In genomic region chr5:177403826-177404640, GRCh38 we compare ENCODE assay signal across 2 cellular contexts.
TF ChIP-seq lines count a peak whose summit lies in the region.

No MANE protein-coding gene starts in this region.

TF ChIP-seq in A549, 52 proteins besides CTCF, POLR2A, EP300 and RAD21 (continued from another document):
- 0 out of 2 replicates have a peak, but pooled peaks have one; percentile 8 for TF ChIP-seq HMGXB4 (CRISPR knock-in tag; IDR thresholded peaks at IDR 0.05; ENCODE audit: borderline replicate concordance)
- peak in 1 of 2 experiments; percentile 45; a peak in 2 of 5 replicates for TF ChIP-seq JUN (IDR thresholded peaks at IDR 0.05)
- TF ChIP-seq RFX5 (IDR thresholded peaks at IDR 0.05) = no peak
- TF ChIP-seq KDM1A (IDR thresholded peaks at IDR 0.05; ENCODE audit: low read depth) = peak; percentile 62; the same call in 1 of the 2 replicates
- TF ChIP-seq MYC (IDR thresholded peaks at IDR 0.05; ENCODE audit: borderline replicate concordance, low read length) = peak; percentile 85; the same call in 1 of the 2 replicates
- no peak for TF ChIP-seq RARB (CRISPR knock-in tag; IDR thresholded peaks at IDR 0.05)
- 0 out of 2 replicates have a peak, but pooled peaks have one; percentile 29 for TF ChIP-seq BHLHE40 (IDR thresholded peaks at IDR 0.05; ENCODE audit: low read depth, low read length)
- TF ChIP-seq KDM5A (IDR thresholded peaks at IDR 0.05) = no peak
- TF ChIP-seq TFCP2L1 (CRISPR knock-in tag; IDR thresholded peaks at IDR 0.05) = 0 out of 2 replicates have a peak, but pooled peaks have one; percentile 31
- peak; percentile 21; the same call in 1 of the 2 replicates for TF ChIP-seq PHF8 (IDR thresholded peaks at IDR 0.05; ENCODE audit: borderline replicate concordance, low read depth)
- no peak for TF ChIP-seq PBX3 (IDR thresholded peaks at IDR 0.05)

TF ChIP-seq in WTC11, 78 proteins besides CTCF, POLR2A, EP300 and RAD21 (continued from another document):
- TF ChIP-seq EMX1 (CRISPR knock-in tag; IDR thresholded peaks at IDR 0.05) (0 out of 2 replicates have a peak, but pooled peaks have one; percentile 52), MYBL2 (CRISPR knock-in tag; IDR thresholded peaks at IDR 0.05) (peak; percentile 48; the same call in 1 of the 2 replicates), SP1 (CRISPR knock-in tag; conservative IDR thresholded peaks at IDR 0.05) (no peak), ATF6 (CRISPR knock-in tag; IDR thresholded peaks at IDR 0.05) (no peak), NFE2L1 (CRISPR knock-in tag; IDR thresholded peaks at IDR 0.05) (no peak), FOXP4 (CRISPR knock-in tag; IDR thresholded peaks at IDR 0.05) (0 out of 2 replicates have a peak, but pooled peaks have one; percentile 40), ATF1 (CRISPR knock-in tag; IDR thresholded peaks at IDR 0.05) (0 out of 2 replicates have a peak, but pooled peaks have one; percentile 15), ESRRA (CRISPR knock-in tag; IDR thresholded peaks at IDR 0.05; ENCODE audit: borderline replicate concordance) (0 out of 2 replicates have a peak, but pooled peaks have one; percentile 15), ZNF121 (CRISPR knock-in tag; IDR thresholded peaks at IDR 0.05) (peak; percentile 93), FOXK1 (CRISPR knock-in tag; IDR thresholded peaks at IDR 0.05) (peak; percentile 21; the same call in 1 of the 2 replicates), FOXP1 (CRISPR knock-in tag; IDR thresholded peaks at IDR 0.05; ENCODE audit: borderline replicate concordance) (peak; percentile 5), ZNF263 (CRISPR knock-in tag; IDR thresholded peaks at IDR 0.05; ENCODE audit: low read depth) (peak; percentile 81), HMGXB4 (CRISPR knock-in tag; IDR thresholded peaks at IDR 0.05) (peak; percentile 84), ZNF317 (CRISPR knock-in tag; IDR thresholded peaks at IDR 0.05; ENCODE audit: borderline replicate concordance, low read depth) (peak; percentile 40; the same call in 1 of the 2 replicates)
- TF ChIP-seq, protein P1, sequence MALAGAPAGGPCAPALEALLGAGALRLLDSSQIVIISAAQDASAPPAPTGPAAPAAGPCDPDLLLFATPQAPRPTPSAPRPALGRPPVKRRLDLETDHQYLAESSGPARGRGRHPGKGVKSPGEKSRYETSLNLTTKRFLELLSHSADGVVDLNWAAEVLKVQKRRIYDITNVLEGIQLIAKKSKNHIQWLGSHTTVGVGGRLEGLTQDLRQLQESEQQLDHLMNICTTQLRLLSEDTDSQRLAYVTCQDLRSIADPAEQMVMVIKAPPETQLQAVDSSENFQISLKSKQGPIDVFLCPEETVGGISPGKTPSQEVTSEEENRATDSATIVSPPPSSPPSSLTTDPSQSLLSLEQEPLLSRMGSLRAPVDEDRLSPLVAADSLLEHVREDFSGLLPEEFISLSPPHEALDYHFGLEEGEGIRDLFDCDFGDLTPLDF (CRISPR knock-in tag; IDR thresholded peaks at IDR 0.05) = no peak
- TF ChIP-seq, protein P2, sequence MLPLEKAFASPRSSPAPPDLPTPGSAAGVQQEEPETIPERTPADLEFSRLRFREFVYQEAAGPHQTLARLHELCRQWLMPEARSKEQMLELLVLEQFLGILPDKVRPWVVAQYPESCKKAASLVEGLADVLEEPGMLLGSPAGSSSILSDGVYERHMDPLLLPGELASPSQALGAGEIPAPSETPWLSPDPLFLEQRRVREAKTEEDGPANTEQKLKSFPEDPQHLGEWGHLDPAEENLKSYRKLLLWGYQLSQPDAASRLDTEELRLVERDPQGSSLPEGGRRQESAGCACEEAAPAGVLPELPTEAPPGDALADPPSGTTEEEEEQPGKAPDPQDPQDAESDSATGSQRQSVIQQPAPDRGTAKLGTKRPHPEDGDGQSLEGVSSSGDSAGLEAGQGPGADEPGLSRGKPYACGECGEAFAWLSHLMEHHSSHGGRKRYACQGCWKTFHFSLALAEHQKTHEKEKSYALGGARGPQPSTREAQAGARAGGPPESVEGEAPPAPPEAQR (CRISPR knock-in tag; IDR thresholded peaks at IDR 0.05) = no peak
TF ChIP-seq in WTC11: peak in this region for 13.
